ENCODE assay signal across 8 cellular contexts in the genomic region with DNA sequence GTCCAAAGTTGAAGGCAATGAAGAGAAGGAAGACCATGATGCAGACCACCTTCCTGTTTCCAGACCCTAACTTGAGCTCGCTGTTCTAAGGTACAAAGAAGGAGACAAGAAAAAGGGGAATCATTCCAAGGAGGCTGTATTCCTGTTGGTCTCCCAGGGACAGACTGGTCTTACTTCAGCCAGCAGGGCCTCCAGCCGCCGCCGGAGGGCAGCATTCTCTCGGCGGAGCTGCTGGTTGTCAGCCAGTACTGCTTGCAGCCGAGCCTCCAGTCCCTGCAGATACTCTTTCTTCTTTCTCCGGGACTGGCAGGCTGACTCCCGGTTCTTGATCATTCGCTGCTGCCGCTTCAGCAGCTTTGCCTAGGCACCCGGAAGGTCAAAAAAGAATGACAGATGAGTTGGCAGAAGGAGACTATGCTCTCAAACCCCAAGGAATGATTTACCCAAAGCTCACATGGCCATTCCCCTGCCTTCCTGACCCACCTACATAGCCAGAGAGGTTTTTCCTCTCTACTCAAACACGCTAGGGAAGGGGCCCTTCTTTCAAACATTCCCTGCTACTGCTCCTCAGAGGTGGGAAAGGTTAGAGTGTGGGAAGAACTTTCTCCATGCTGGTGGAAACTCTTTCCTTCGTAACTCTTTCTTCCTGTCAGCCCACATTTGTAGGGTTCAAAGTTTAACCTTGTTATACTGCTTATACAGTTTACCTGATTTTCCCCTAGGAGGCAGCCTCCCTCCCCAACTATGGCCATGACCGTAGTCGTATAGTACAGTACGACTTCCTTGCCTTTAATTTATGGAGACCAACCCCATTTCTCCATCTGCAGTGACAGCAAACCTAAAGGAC.
DNase-seq lines count a peak whose midpoint lies in the region; ATAC-seq and TF ChIP-seq lines count a peak whose summit lies in the region.

No MANE protein-coding gene starts in this region.

- DNase-seq in DMS53 treated with DMSO at 0.1 percent for 48 hours (lab: John Stamatoyannopoulos, UW; ENCODE audit: unreplicated experiment) (peak; percentile 81), LoVo (ENCODE audit: low spot score) (peak; percentile 65), SHP77 treated with DMSO at 0.1 percent for 48 hours (lab: John Stamatoyannopoulos, UW) (peak; percentile 11), fibroblast of mammary gland (ENCODE audit: low read depth) (peak; percentile 85)
- DNase-seq in activated T-helper 9 cell treated with anti-CD3 and anti-CD28 coated beads, Interleukin-2, amount 50 U/mL, for 16 hours (ENCODE audit: low read depth): peak; percentile 53
- peak; percentile 19 to 70 (median 60) for DNase-seq in stimulated activated naive CD4-positive, alpha-beta T cell (lab: John Stamatoyannopoulos, UW)

- H3K27me3 Mint-ChIP-seq in nephron (ENCODE audit: low read depth): no peaks in the 10 kb centered on the region

- H3K27ac Mint-ChIP-seq in nephron: peak overlapping the region; percentile 75 to 86 (median 84)

- H3K4me3 ChIP-seq in fibroblast of mammary gland (ENCODE audit: control insufficient read depth, low read depth, low read length): no peak overlapping the region

- H3K4me3 Mint-ChIP-seq in nephron: peak overlapping the region in 1 of 3 experiments; percentile 19

- ATAC-seq in GM21717 (IDR thresholded peaks at IDR 0.05; ENCODE audit: unreplicated experiment): no peak

- no peaks in the 10 kb centered on the region for H3K9me3 Mint-ChIP-seq in nephron

- H3K4me1 Mint-ChIP-seq in nephron: peaks cover 19% of the 10 kb centered on the region

- peaks cover 57% of the 10 kb centered on the region for H3K36me3 Mint-ChIP-seq in nephron (ENCODE audit: low read depth)

- TF ChIP-seq CTCF in fibroblast of mammary gland (conservative IDR thresholded peaks at IDR 0.05; ENCODE audit: control insufficient read depth, insufficient read depth, low read depth, low read length) (peak; percentile 94), nephron (IDR thresholded peaks at IDR 0.05; ENCODE audit: unreplicated experiment in 3 of 3) (peak; percentile 88 to 93 (median 93))

Comparison
In these comparisons a context has a peak if more than half of its experiments do, and no peak if none do; other contexts are left out.
1. DNase-seq: peak in every context shown above with its lines; median percentile 85 in fibroblast of mammary gland; 81 in DMS53 treated with DMSO at 0.1 percent for 48 hours; 65 in LoVo; 60 in stimulated activated naive CD4-positive, alpha-beta T cell; 53 in activated T-helper 9 cell treated with anti-CD3 and anti-CD28 coated beads, Interleukin-2, amount 50 U/mL, for 16 hours; 11 in SHP77 treated with DMSO at 0.1 percent for 48 hours.